Comparison of ENCODE assay signal across 34 cellular contexts in the genomic region with DNA sequence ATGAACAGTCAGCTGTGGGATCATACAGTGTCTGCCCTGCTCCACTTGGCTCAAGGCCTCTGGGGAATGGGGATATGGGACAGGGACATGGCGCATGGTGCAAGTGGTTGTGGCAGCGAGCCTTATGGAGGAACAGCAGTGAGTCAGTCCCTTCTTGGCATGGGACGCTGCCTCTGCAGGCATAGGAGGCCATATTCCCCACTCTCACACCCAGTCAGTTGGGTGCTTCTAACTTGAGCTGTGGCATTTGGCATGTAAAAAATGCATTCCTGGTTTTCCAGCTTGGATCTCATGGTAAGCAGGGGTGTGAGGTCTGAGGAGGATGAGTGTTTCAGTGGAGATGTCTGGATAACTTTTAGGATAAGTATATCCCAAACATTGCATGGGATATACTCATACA.
"Had no signal": no experiment of that assay in that cellular context is flagged by ENCODE, and none has a peak within 500 bp of the region (broad histone marks: within the 10 kb centered on the region; RNA-seq: fewer than 3 reads in every experiment).

No MANE protein-coding gene starts in this region.

- H3K4me3 Mint-ChIP-seq: activated CD4-positive, alpha-beta memory T cell treated with anti-CD3 and anti-CD28 coated beads, Interleukin-2, amount 10 ng/mL, durations not matched to agents 7 days and 5 days; activated naive CD4-positive, alpha-beta T cell treated with anti-CD3 and anti-CD28 coated beads, Interleukin-2, amount 50 U/mL, for 24 hours; immature natural killer cell; naive thymus-derived CD8-positive, alpha-beta T cell; neural crest cell; stimulated activated memory B cell treated with anti-CD40 and anti-IgM and Interleukin-4, amounts not matched to agents 10 μg/mL and 1 μg/mL and 100 μg/mL, for 72 hours; T-helper 1 cell treated with Interleukin-12 subunit alpha and Interleukin-12 subunit beta and Interleukin-4 antibody, amounts not matched to agents 30 μg/mL and 1 μg/mL, for 36 hours had no signal

- H3K27me3 ChIP-seq: body of pancreas, colonic mucosa, sigmoid colon, thyroid gland, upper lobe of right lung had no signal

- H3K79me2 ChIP-seq: parathyroid adenoma had no signal

- H2AFZ ChIP-seq: parathyroid adenoma had no signal

- H3K4me3 ChIP-seq: body of pancreas, colonic mucosa, psoas muscle, sigmoid colon, smooth muscle cell, stomach, thyroid gland, upper lobe of right lung had no signal

- H3K4me1 ChIP-seq: body of pancreas, colonic mucosa, parathyroid adenoma, psoas muscle, stomach, thyroid gland, upper lobe of right lung had no signal

- H3K36me3 Mint-ChIP-seq: activated naive CD4-positive, alpha-beta T cell treated with anti-CD3 and anti-CD28 coated beads, Interleukin-2, amount 50 U/mL, for 24 hours; immature natural killer cell; naive thymus-derived CD8-positive, alpha-beta T cell; stimulated activated memory B cell treated with anti-CD40 and anti-IgM and Interleukin-4, amounts not matched to agents 10 μg/mL and 1 μg/mL and 100 μg/mL, for 72 hours had no signal

- H3K9me3 Mint-ChIP-seq: activated naive CD4-positive, alpha-beta T cell treated with anti-CD3 and anti-CD28 coated beads, Interleukin-2, amount 50 U/mL, for 24 hours; activated T-helper 2 cell treated with anti-CD3 and anti-CD28 coated beads, Interferon-gamma antibody, Interleukin-2, Interleukin-4, amounts not matched to agents 10 μg/mL and 5 μg/mL and 100 μg/mL, durations not matched to agents 14 hours and 24 hours and 36 hours; immature natural killer cell; naive thymus-derived CD8-positive, alpha-beta T cell; neural crest cell; stimulated activated memory B cell treated with anti-CD40 and anti-IgM and Interleukin-4, amounts not matched to agents 10 μg/mL and 1 μg/mL and 100 μg/mL, for 72 hours; T-helper 1 cell treated with Interleukin-12 subunit alpha and Interleukin-12 subunit beta and Interleukin-4 antibody, amounts not matched to agents 30 μg/mL and 1 μg/mL, for 36 hours had no signal

- H3K4me1 Mint-ChIP-seq: immature natural killer cell; naive thymus-derived CD8-positive, alpha-beta T cell; neural crest cell; stimulated activated memory B cell treated with anti-CD40 and anti-IgM and Interleukin-4, amounts not matched to agents 10 μg/mL and 1 μg/mL and 100 μg/mL, for 72 hours had no signal

- H3K4me2 ChIP-seq: smooth muscle cell had no signal

- H3K9me3 ChIP-seq: body of pancreas, colonic mucosa, psoas muscle, sigmoid colon, stomach, thyroid gland, upper lobe of right lung had no signal

- FAIRE-seq: kidney, TTC549 had no signal

- DNase-seq: activated CD4-positive, alpha-beta memory T cell treated with anti-CD3 and anti-CD28 coated beads, Interleukin-2, amount 10 ng/mL, durations not matched to agents 7 days and 5 days; activated CD4-positive, alpha-beta T cell treated with anti-CD3 and anti-CD28 coated beads for 48 hours; activated T-cell treated with anti-CD3 and anti-CD28 coated beads, Interleukin-2, amount 50 U/mL, for 48 hours; body of pancreas; cerebellar nuclear complex; colonic mucosa; effector memory CD4-positive, alpha-beta T cell; foreskin fibroblast; head of caudate nucleus; hypothalamus; immature natural killer cell; kidney; midbrain; naive thymus-derived CD8-positive, alpha-beta T cell; occipital lobe; psoas muscle; sigmoid colon; stimulated activated CD4-positive, alpha-beta T cell treated with anti-CD3 and anti-CD28 coated beads, Interleukin-1b, Interleukin-23, amount 100 ng/mL, for 48 hours; stimulated activated CD4-positive, alpha-beta T cell treated with anti-CD3 and anti-CD28 coated beads, Interleukin-4, amount 100 ng/mL, for 4 hours; stimulated activated CD8-positive, alpha-beta memory T cell treated with anti-CD3 and anti-CD28 coated beads, Interleukin-4, amount 100 ng/mL, for 48 hours; stomach; T-helper 9 cell; thyroid gland; upper lobe of right lung; WERI-Rb-1 had no signal

- H3K36me3 ChIP-seq: colonic mucosa, sigmoid colon, stomach, thyroid gland, upper lobe of right lung, WERI-Rb-1 had no signal

- H3K27ac ChIP-seq: body of pancreas, colonic mucosa, parathyroid adenoma, psoas muscle, sigmoid colon, stomach, thyroid gland, upper lobe of right lung, WERI-Rb-1 had no signal

- H3K27me3 Mint-ChIP-seq: activated CD4-positive, alpha-beta memory T cell treated with anti-CD3 and anti-CD28 coated beads, Interleukin-2, amount 10 ng/mL, durations not matched to agents 7 days and 5 days; activated naive CD4-positive, alpha-beta T cell treated with anti-CD3 and anti-CD28 coated beads, Interleukin-2, amount 50 U/mL, for 24 hours had no signal

- ATAC-seq: activated CD4-positive, CD25-positive, alpha-beta regulatory T cell treated with anti-CD3 and anti-CD28 coated beads, Interleukin-2, amount 50 U/mL, for 24 hours; body of pancreas; naive thymus-derived CD8-positive, alpha-beta T cell; stimulated activated memory B cell treated with anti-CD40 and anti-IgM and Interleukin-4, amounts not matched to agents 10 μg/mL and 1 μg/mL and 100 μg/mL, for 72 hours; upper lobe of right lung had no signal

- H3K9ac ChIP-seq: parathyroid adenoma had no signal

- H3K27ac Mint-ChIP-seq: activated CD4-positive, alpha-beta memory T cell treated with anti-CD3 and anti-CD28 coated beads, Interleukin-2, amount 10 ng/mL, durations not matched to agents 7 days and 5 days; activated naive CD4-positive, alpha-beta T cell treated with anti-CD3 and anti-CD28 coated beads, Interleukin-2, amount 50 U/mL, for 24 hours; activated T-helper 2 cell treated with anti-CD3 and anti-CD28 coated beads, Interferon-gamma antibody, Interleukin-2, Interleukin-4, amounts not matched to agents 10 μg/mL and 5 μg/mL and 100 μg/mL, durations not matched to agents 14 hours and 24 hours and 36 hours; immature natural killer cell; stimulated activated memory B cell treated with anti-CD40 and anti-IgM and Interleukin-4, amounts not matched to agents 10 μg/mL and 1 μg/mL and 100 μg/mL, for 72 hours; T-helper 1 cell treated with Interleukin-12 subunit alpha and Interleukin-12 subunit beta and Interleukin-4 antibody, amounts not matched to agents 30 μg/mL and 1 μg/mL, for 36 hours had no signal
